Comparison of ENCODE assay signal across 9 cellular contexts in the genomic region with DNA sequence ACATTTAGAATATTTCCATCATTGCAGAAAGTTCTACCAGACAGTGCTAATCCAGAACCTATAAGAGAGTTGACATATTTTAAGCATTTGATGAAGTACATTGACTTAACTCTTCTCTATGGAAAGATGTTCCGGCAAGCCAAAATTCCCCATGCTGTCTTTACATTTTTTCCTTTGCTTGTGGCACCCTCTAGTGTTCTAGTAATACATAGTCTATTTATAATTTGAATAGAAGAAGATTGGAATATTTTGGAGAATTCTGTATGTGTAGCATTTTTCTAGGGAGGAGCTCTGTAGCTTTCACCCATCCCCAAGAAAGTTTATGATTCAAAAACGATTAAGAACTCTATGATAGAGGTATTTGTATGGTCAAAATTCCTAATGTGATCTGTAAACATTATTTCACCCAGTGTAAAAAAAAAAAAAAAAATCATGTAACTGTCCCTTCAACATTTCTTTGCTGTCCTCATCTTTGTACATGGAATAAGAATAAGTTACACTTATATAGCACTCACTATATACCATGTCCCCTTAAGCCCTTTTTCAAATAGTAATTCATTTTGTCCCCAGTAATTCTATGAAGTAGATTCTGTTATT. TPM values are rescaled to one million over a fixed set of nuclear protein-coding genes. Genes with fewer than 3 reads are reported as not detected.
DNase-seq lines count a peak whose midpoint lies in the region; ATAC-seq, FAIRE-seq and TF ChIP-seq lines count a peak whose summit lies in the region.
"Had no signal": no experiment of that assay in that cellular context is flagged by ENCODE, and none has a peak within 500 bp of the region (broad histone marks: within the 10 kb centered on the region; RNA-seq: fewer than 3 reads in every experiment).

No MANE protein-coding gene starts in this region.

- POLR2A ChIA-PET in WTC11 (lab: Charles Lee) = no interaction called here

- H3K27me3 ChIP-seq in effector memory CD4-positive, alpha-beta T cell (replicated peaks; ENCODE audit: control insufficient read depth, insufficient read depth, low read length, poor library complexity, severe bottlenecking) = no peaks in the 10 kb centered on the region

- TF ChIP-seq CTCF in WTC11 (IDR thresholded peaks at IDR 0.05) = peak; percentile 24; the same call in 1 of the 2 replicates

- no peak overlapping the region for H3K4me3 ChIP-seq in effector memory CD4-positive, alpha-beta T cell (ENCODE audit: insufficient read depth, low read depth, low read length, poor library complexity, severe bottlenecking)

- no peaks in the 10 kb centered on the region for H3K36me3 ChIP-seq in effector memory CD4-positive, alpha-beta T cell (ENCODE audit: control insufficient read depth, insufficient read depth, low read length)

- H3K4me1 Mint-ChIP-seq in WTC11 = peaks cover 44% of the 10 kb centered on the region
- H3K4me1 Mint-ChIP-seq in stimulated activated memory B cell treated with anti-CD40 and anti-IgM and Interleukin-4, amounts not matched to agents 10 μg/mL and 1 μg/mL and 100 μg/mL, for 72 hours = peaks cover 7% of the 10 kb centered on the region

- no peaks in the 10 kb centered on the region; the same call in 1 of the 2 replicates for H3K9me3 Mint-ChIP-seq in WTC11
- H3K9me3 Mint-ChIP-seq in stimulated activated memory B cell treated with anti-CD40 and anti-IgM and Interleukin-4, amounts not matched to agents 10 μg/mL and 1 μg/mL and 100 μg/mL, for 72 hours = no peaks in the 10 kb centered on the region
- H3K9me3 Mint-ChIP-seq: T-helper 1 cell treated with Interleukin-12 subunit alpha and Interleukin-12 subunit beta and Interleukin-4 antibody, amounts not matched to agents 30 μg/mL and 1 μg/mL, for 36 hours had no signal

- no peak for FAIRE-seq in GM12891 (lab: Jason Lieb, UNC)

- H3K27me3 Mint-ChIP-seq in WTC11 (ENCODE audit: low read depth) = no peaks in the 10 kb centered on the region
- no peaks in the 10 kb centered on the region for H3K27me3 Mint-ChIP-seq in stimulated activated memory B cell treated with anti-CD40 and anti-IgM and Interleukin-4, amounts not matched to agents 10 μg/mL and 1 μg/mL and 100 μg/mL, for 72 hours

- no peak for TF ChIP-seq POLR2A in GM12891 (IDR thresholded peaks at IDR 0.05; ENCODE audit: low read depth, low read length)

- CTCF ChIA-PET in WTC11 (lab: Charles Lee) = interaction anchor here (0.6 to 3.5 kb wide), 4 partner anchors 37 to 339 kb away, joined by 3 to 18 read pairs (median 8); no protein-coding TSS in a partner anchor

- H3K27ac Mint-ChIP-seq in WTC11 = no peak overlapping the region
- H3K27ac Mint-ChIP-seq in stimulated activated memory B cell treated with anti-CD40 and anti-IgM and Interleukin-4, amounts not matched to agents 10 μg/mL and 1 μg/mL and 100 μg/mL, for 72 hours = no peak overlapping the region
- H3K27ac Mint-ChIP-seq: T-helper 1 cell treated with Interleukin-12 subunit alpha and Interleukin-12 subunit beta and Interleukin-4 antibody, amounts not matched to agents 30 μg/mL and 1 μg/mL, for 36 hours had no signal

- no peak overlapping the region for H3K4me3 Mint-ChIP-seq in WTC11
- H3K4me3 Mint-ChIP-seq in stimulated activated memory B cell treated with anti-CD40 and anti-IgM and Interleukin-4, amounts not matched to agents 10 μg/mL and 1 μg/mL and 100 μg/mL, for 72 hours = no peak overlapping the region
- H3K4me3 Mint-ChIP-seq: T-helper 1 cell treated with Interleukin-12 subunit alpha and Interleukin-12 subunit beta and Interleukin-4 antibody, amounts not matched to agents 30 μg/mL and 1 μg/mL, for 36 hours had no signal

- DNase-seq in GF-D8 (lab: John Stamatoyannopoulos, UW) (peak; percentile 36), NCI-H146 (lab: John Stamatoyannopoulos, UW) (peak; percentile 50), WTC11 (ENCODE audit: low spot score) (no peak), iris pigment epithelial cell (ENCODE audit: low read depth) (peak; percentile 59), GM12891 (ENCODE audit: insufficient read length, low spot score) (no peak)
- DNase-seq in effector memory CD4-positive, alpha-beta T cell = no peak

- H3K27ac ChIP-seq in effector memory CD4-positive, alpha-beta T cell (ENCODE audit: insufficient read depth, low read length, poor library complexity, severe bottlenecking) = no peak overlapping the region

- H3K36me3 Mint-ChIP-seq in WTC11 = peaks cover 4% of the 10 kb centered on the region; the same call in 1 of the 2 replicates
- H3K36me3 Mint-ChIP-seq in stimulated activated memory B cell treated with anti-CD40 and anti-IgM and Interleukin-4, amounts not matched to agents 10 μg/mL and 1 μg/mL and 100 μg/mL, for 72 hours = peaks cover 14% of the 10 kb centered on the region

- H3K9me3 ChIP-seq in effector memory CD4-positive, alpha-beta T cell (ENCODE audit: control insufficient read depth, low read length) = no peaks in the 10 kb centered on the region

- ATAC-seq in WTC11 = no peak
- no peak for ATAC-seq in stimulated activated memory B cell treated with anti-CD40 and anti-IgM and Interleukin-4, amounts not matched to agents 10 μg/mL and 1 μg/mL and 100 μg/mL, for 72 hours
- ATAC-seq in HG02763 (IDR thresholded peaks at IDR 0.05; ENCODE audit: unreplicated experiment) = no peak

- no peaks in the 10 kb centered on the region for H3K4me1 ChIP-seq in effector memory CD4-positive, alpha-beta T cell (ENCODE audit: control insufficient read depth, insufficient read depth, low read length, poor library complexity, severe bottlenecking)

TF ChIP-seq in WTC11, 78 proteins besides CTCF, POLR2A, EP300 and RAD21 (continues in another document):
- TF ChIP-seq SMAD4 (CRISPR knock-in tag; IDR thresholded peaks at IDR 0.05) (no peak), NR3C1 (CRISPR knock-in tag; conservative IDR thresholded peaks at IDR 0.05; ENCODE audit: low read depth) (no peak), TP53 (CRISPR knock-in tag; IDR thresholded peaks at IDR 0.05) (no peak), ZNF396 (CRISPR knock-in tag; IDR thresholded peaks at IDR 0.05; ENCODE audit: borderline replicate concordance) (no peak)
- TF ChIP-seq, protein P1, sequence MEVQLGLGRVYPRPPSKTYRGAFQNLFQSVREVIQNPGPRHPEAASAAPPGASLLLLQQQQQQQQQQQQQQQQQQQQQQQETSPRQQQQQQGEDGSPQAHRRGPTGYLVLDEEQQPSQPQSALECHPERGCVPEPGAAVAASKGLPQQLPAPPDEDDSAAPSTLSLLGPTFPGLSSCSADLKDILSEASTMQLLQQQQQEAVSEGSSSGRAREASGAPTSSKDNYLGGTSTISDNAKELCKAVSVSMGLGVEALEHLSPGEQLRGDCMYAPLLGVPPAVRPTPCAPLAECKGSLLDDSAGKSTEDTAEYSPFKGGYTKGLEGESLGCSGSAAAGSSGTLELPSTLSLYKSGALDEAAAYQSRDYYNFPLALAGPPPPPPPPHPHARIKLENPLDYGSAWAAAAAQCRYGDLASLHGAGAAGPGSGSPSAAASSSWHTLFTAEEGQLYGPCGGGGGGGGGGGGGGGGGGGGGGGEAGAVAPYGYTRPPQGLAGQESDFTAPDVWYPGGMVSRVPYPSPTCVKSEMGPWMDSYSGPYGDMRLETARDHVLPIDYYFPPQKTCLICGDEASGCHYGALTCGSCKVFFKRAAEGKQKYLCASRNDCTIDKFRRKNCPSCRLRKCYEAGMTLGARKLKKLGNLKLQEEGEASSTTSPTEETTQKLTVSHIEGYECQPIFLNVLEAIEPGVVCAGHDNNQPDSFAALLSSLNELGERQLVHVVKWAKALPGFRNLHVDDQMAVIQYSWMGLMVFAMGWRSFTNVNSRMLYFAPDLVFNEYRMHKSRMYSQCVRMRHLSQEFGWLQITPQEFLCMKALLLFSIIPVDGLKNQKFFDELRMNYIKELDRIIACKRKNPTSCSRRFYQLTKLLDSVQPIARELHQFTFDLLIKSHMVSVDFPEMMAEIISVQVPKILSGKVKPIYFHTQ (CRISPR knock-in tag; IDR thresholded peaks at IDR 0.05) = no peak
- TF ChIP-seq, protein P2, sequence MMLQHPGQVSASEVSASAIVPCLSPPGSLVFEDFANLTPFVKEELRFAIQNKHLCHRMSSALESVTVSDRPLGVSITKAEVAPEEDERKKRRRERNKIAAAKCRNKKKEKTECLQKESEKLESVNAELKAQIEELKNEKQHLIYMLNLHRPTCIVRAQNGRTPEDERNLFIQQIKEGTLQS (CRISPR knock-in tag; conservative IDR thresholded peaks at IDR 0.05) = no peak

TF ChIP-seq in GM12891, 5 proteins besides CTCF, POLR2A, EP300 and RAD21:
- no peak for TF ChIP-seq PAX5 (IDR thresholded peaks at IDR 0.05; ENCODE audit: insufficient read depth, low read length, severe bottlenecking)
- TF ChIP-seq POLR2AphosphoS5 (IDR thresholded peaks at IDR 0.05; ENCODE audit: low read depth, low read length) = no peak
- TF ChIP-seq POU2F2 (IDR thresholded peaks at IDR 0.05; ENCODE audit: low read depth, low read length) = no peak
- no peak for TF ChIP-seq SPI1 (IDR thresholded peaks at IDR 0.05; ENCODE audit: low read depth, low read length)
- no peak for TF ChIP-seq TAF1 (IDR thresholded peaks at IDR 0.05; ENCODE audit: low read depth, low read length)
TF ChIP-seq in GM12891: peak in this region for 0.

RNA-seq across cellular contexts. Expression of a gene that starts 33.2 kb away (rescaled TPM):
- total RNA-seq in WTC11 (2021) = 16.4 to 18.3 TPM (median 16.4 TPM) in 3 replicates
- polyA plus RNA-seq in GM12891 (2012; ENCODE audit: low read depth, missing spikeins) = 7.3 TPM

Comparison
In these comparisons a context has a peak if more than half of its experiments do, and no peak if none do; other contexts are left out.
1. DNase-seq: peak in GF-D8 (single experiment), NCI-H146 (single experiment) and iris pigment epithelial cell (single experiment); none in WTC11 (single experiment), effector memory CD4-positive, alpha-beta T cell (0 of 3) and GM12891 (single experiment).